In genomic region chr6:169849396-169849795, GRCh38 we compare ENCODE assay signal across 18 cellular contexts.
DNase-seq lines count a peak whose midpoint lies in the region; ATAC-seq, FAIRE-seq and TF ChIP-seq lines count a peak whose summit lies in the region.
"Had no signal": no experiment of that assay in that cellular context is flagged by ENCODE, and none has a peak within 500 bp of the region (broad histone marks: within the 10 kb centered on the region; RNA-seq: fewer than 3 reads in every experiment).

No MANE protein-coding gene starts in this region.

- TF ChIP-seq CTCF in HepG2 (CRISPR knock-in tag; IDR thresholded peaks at IDR 0.05), result no peak
- TF ChIP-seq CTCF in right lobe of liver (IDR thresholded peaks at IDR 0.05), result no peak
- TF ChIP-seq CTCF in endodermal cell (conservative IDR thresholded peaks at IDR 0.05), result no peak

- no peaks in the 10 kb centered on the region for H3K79me2 ChIP-seq in HepG2 (ENCODE audit: insufficient read depth, low read length)

- ATAC-seq in HepG2, result no peak
- no peak for ATAC-seq in right lobe of liver
- ATAC-seq in sciatic nerve, result no peak
- ATAC-seq: A549 had no signal

- H3K27ac ChIP-seq in HepG2 (ENCODE audit: extremely low read length, insufficient read depth, low read length) (no peak overlapping the region), right lobe of liver (no peak overlapping the region), endodermal cell (ENCODE audit: low read depth, low read length) (no peak overlapping the region)
- H3K27ac ChIP-seq: A549 had no signal

- no TSS peak for BruUV-seq in HepG2 (replicated peaks; lab: Mats Ljungman, UMichigan)

- no peaks in the 10 kb centered on the region for H3K9me3 ChIP-seq in HepG2 (ENCODE audit: low read length)
- no peaks in the 10 kb centered on the region for H3K9me3 ChIP-seq in right lobe of liver
- no peaks in the 10 kb centered on the region for H3K9me3 ChIP-seq in endodermal cell (ENCODE audit: control insufficient read depth, low read length)
- no peaks in the 10 kb centered on the region for H3K9me3 ChIP-seq in HAP-1
- H3K9me3 ChIP-seq: A549 had no signal

- WGBS in HepG2 (ENCODE audit: low lambda C conversion rate), result 41% methylated on average over 14 of the region's 14 CpGs
- 74% methylated on average over 8 of the region's 14 CpGs for WGBS in right lobe of liver (ENCODE audit: insufficient coverage, low coverage, low lambda C conversion rate, missing lambda C conversion rate)
- WGBS in endodermal cell (ENCODE audit: insufficient coverage in 1 of 2, insufficient read length in 1 of 2), 2 experiments, result 94% methylated on average over 14 of the region's 14 CpGs; no CpG with 5 or more reads in 1 of the 2 experiments

- H3K36me3 ChIP-seq in HepG2 (replicated peaks in 1 of 2; ENCODE audit: control insufficient read depth in 1 of 2, insufficient read depth in 2 of 2, low read length in 2 of 2), result no peaks in the 10 kb centered on the region
- no peaks in the 10 kb centered on the region for H3K36me3 ChIP-seq in right lobe of liver
- H3K36me3 ChIP-seq in endodermal cell (ENCODE audit: control insufficient read depth, insufficient read depth, low read length), result no peaks in the 10 kb centered on the region
- no peaks in the 10 kb centered on the region for H3K36me3 ChIP-seq in HAP-1 (replicated peaks)

- DNase-seq in HepG2 (ENCODE audit: low spot score), result no peak
- no peak for DNase-seq in right lobe of liver
- DNase-seq in endodermal cell, result peak; percentile 22
- DNase-seq in sciatic nerve (ENCODE audit: low spot score), result peak; percentile 18
- no peak for DNase-seq in SHP77 treated with DMSO at 0.1 percent for 48 hours (lab: John Stamatoyannopoulos, UW)
- no peak for DNase-seq in activated naive CD4-positive, alpha-beta T cell (lab: John Stamatoyannopoulos, UW)
- DNase-seq in HAP-1 (ENCODE audit: low spot score in 2 of 2), result no peak
- DNase-seq: CD8-positive, alpha-beta memory T cell; GOT3; NCI-H1105; NCI-H1694; NCI-H2081 treated with DMSO at 0.1 percent for 48 hours; NCI-H446 treated with DMSO at 0.1 percent for 48 hours; NK-92 treated with Interleukin-12 subunit alpha and Interleukin-12 subunit beta, amount 100 ng/mL, for 24 hours; SIG-M5 had no signal

- no peak for TF ChIP-seq RAD21 in HepG2 (CRISPR knock-in tag; IDR thresholded peaks at IDR 0.05)

- H3K27ac Mint-ChIP-seq in endodermal cell, result no peak overlapping the region

- peaks cover 9% of the 10 kb centered on the region for H3K27me3 Mint-ChIP-seq in endodermal cell (ENCODE audit: insufficient read depth)

- 0 out of 2 replicates have a peak overlapping the region, but pooled peaks have one; percentile 26 for H3K4me2 ChIP-seq in HepG2 (ENCODE audit: low read depth, low read length)
- H3K4me2 ChIP-seq: A549 had no signal

- no peak overlapping the region for H3K4me3 Mint-ChIP-seq in endodermal cell
- H3K4me3 Mint-ChIP-seq: CD8-positive, alpha-beta memory T cell had no signal

- H3K27me3 ChIP-seq in HepG2 (ENCODE audit: control insufficient read depth in 1 of 2, insufficient read depth in 2 of 2, low read length in 2 of 2) (peaks cover 21 to 73% of the 10 kb centered on the region in 2 experiments), right lobe of liver (no peaks in the 10 kb centered on the region), endodermal cell (ENCODE audit: control insufficient read depth, insufficient read depth, low read length, poor library complexity, severe bottlenecking) (no peaks in the 10 kb centered on the region), HAP-1 (ENCODE audit: low read depth) (no peaks in the 10 kb centered on the region)

- in situ Hi-C loops in HepG2 (cut with HindIII; ENCODE audit: extremely low pct_ligation_motif_present, low pct_unique_long_range_greater_than_20kb) (no loop called here), HAP-1 (cut with MboI; ENCODE audit: low sequenced_read_pairs) (no loop called here)

- H3K4me1 Mint-ChIP-seq in endodermal cell, result peaks cover 14% of the 10 kb centered on the region

- CTCF ChIA-PET in HepG2 (lab: Yijun Ruan, JAX; ENCODE audit: low intra/inter-chr PET ratio, low total read pairs), result no interaction called here

- H4K20me1 ChIP-seq in HepG2 (ENCODE audit: insufficient read depth, low read length), result no peaks in the 10 kb centered on the region

- H3K9ac ChIP-seq in HepG2 (ENCODE audit: insufficient read depth, low read depth, low read length), result no peak overlapping the region
- H3K9ac ChIP-seq in endodermal cell (ENCODE audit: extremely low read depth, low read length, poor library complexity, severe bottlenecking), result no peak overlapping the region

- H3K4me3 ChIP-seq in HepG2 (replicated peaks in 1 of 3; ENCODE audit: insufficient read depth in 1 of 3, low read depth in 2 of 3, low read length in 3 of 3), result no peak overlapping the region
- H3K4me3 ChIP-seq in right lobe of liver, result no peak overlapping the region
- H3K4me3 ChIP-seq in endodermal cell (ENCODE audit: low read length), result no peak overlapping the region
- H3K4me3 ChIP-seq in HAP-1, result no peak overlapping the region
- H3K4me3 ChIP-seq: A549 had no signal

- POLR2A ChIA-PET in HepG2 (lab: Yijun Ruan, JAX), result no interaction called here

- H3K36me3 Mint-ChIP-seq in endodermal cell (ENCODE audit: low read depth), result no peaks in the 10 kb centered on the region
- H3K36me3 Mint-ChIP-seq: CD8-positive, alpha-beta memory T cell had no signal

- TF ChIP-seq EP300 in HepG2 (IDR thresholded peaks at IDR 0.05; ENCODE audit: low read depth in 2 of 2, low read length in 2 of 2), result no peak
- TF ChIP-seq EP300 in HepG2 (CRISPR knock-in tag; IDR thresholded peaks at IDR 0.05; ENCODE audit: borderline replicate concordance), result no peak

- no peak overlapping the region for H2AFZ ChIP-seq in HepG2 (ENCODE audit: low read length)

- TF ChIP-seq POLR2A in HepG2 (IDR thresholded peaks at IDR 0.05; ENCODE audit: insufficient read depth in 1 of 2, low read depth in 2 of 2, low read length in 2 of 2) (no peak), right lobe of liver (IDR thresholded peaks at IDR 0.05) (no peak)

- intact Hi-C loops in HepG2 (cut with micrococcal nuclease; ENCODE audit: unreplicated experiment), result no loop called here
- intact Hi-C loops in right lobe of liver (cut with DNase I), result no loop called here
- intact Hi-C loops in sciatic nerve (cut with DNase I), result no loop called here

- no peaks in the 10 kb centered on the region for H3K4me1 ChIP-seq in HepG2 (ENCODE audit: insufficient read depth, low read length)
- no peaks in the 10 kb centered on the region for H3K4me1 ChIP-seq in right lobe of liver
- no peaks in the 10 kb centered on the region for H3K4me1 ChIP-seq in endodermal cell (ENCODE audit: control insufficient read depth, insufficient read depth, low read length)
- H3K4me1 ChIP-seq in HAP-1, result no peaks in the 10 kb centered on the region
- H3K4me1 ChIP-seq: A549 had no signal

- no peak for FAIRE-seq in HepG2 (lab: Jason Lieb, UNC)
- FAIRE-seq: A549, GM12891, GM19239 had no signal

- peaks cover 7% of the 10 kb centered on the region for H3K9me3 Mint-ChIP-seq in endodermal cell
- H3K9me3 Mint-ChIP-seq: CD8-positive, alpha-beta memory T cell had no signal

TF ChIP-seq in HepG2, 621 proteins besides CTCF, POLR2A, EP300 and RAD21:
- TF ChIP-seq MAFK (conservative IDR thresholded peaks at IDR 0.05 in 1 of 2, IDR thresholded peaks at IDR 0.05 in 1 of 2; ENCODE audit: low read length in 2 of 2) (peak; percentile 14 to 53; a peak in 2 of 4 replicates), ZMYM4 (CRISPR knock-in tag; IDR thresholded peaks at IDR 0.05) (0 out of 2 replicates have a peak, but pooled peaks have one; percentile 19), ZSCAN22 (CRISPR knock-in tag; IDR thresholded peaks at IDR 0.05) (no peak), ZNF530 (CRISPR knock-in tag; IDR thresholded peaks at IDR 0.05; ENCODE audit: low read depth) (no peak), NFE2L2 (IDR thresholded peaks at IDR 0.05; ENCODE audit: low read length) (peak; percentile 75)

Comparison
In these comparisons a context has a peak if more than half of its experiments do, and no peak if none do; other contexts are left out.
1. DNase-seq: peak in endodermal cell (single experiment) and sciatic nerve (single experiment); none in HepG2 (single experiment), right lobe of liver (0 of 3), SHP77 treated with DMSO at 0.1 percent for 48 hours (single experiment), activated naive CD4-positive, alpha-beta T cell (0 of 4) and HAP-1 (0 of 2).